15 cellular contexts compared by ENCODE assay signal in genomic region chr2:216349366-216349765, GRCh38. TPM values are rescaled to one million over a fixed set of nuclear protein-coding genes. Genes with fewer than 3 reads are reported as not detected.
DNase-seq lines count a peak whose midpoint lies in the region; ATAC-seq and TF ChIP-seq lines count a peak whose summit lies in the region.
"Had no signal": no experiment of that assay in that cellular context is flagged by ENCODE, and none has a peak within 500 bp of the region (broad histone marks: within the 10 kb centered on the region; RNA-seq: fewer than 3 reads in every experiment).

No MANE protein-coding gene starts in this region.

- intact Hi-C loops in vagina (cut with DNase I) = no loop called here

- H3K4me3 ChIP-seq in vagina = no peak overlapping the region

- TF ChIP-seq POLR2A in vagina (IDR thresholded peaks at IDR 0.05) = no peak

- H3K9me3 Mint-ChIP-seq in glutamatergic neuron (ENCODE audit: unreplicated experiment) = peaks cover 5% of the 10 kb centered on the region

- peak; percentile 6 for DNase-seq in stimulated activated naive CD4-positive, alpha-beta T cell treated with Interleukin-2 at 50 U/mL for 16 hours (lab: John Stamatoyannopoulos, UW)
- DNase-seq in stimulated activated naive CD4-positive, alpha-beta T cell (lab: John Stamatoyannopoulos, UW) = no peak
- DNase-seq in NCI-H510A treated with DMSO at 0.1 percent for 48 hours (lab: John Stamatoyannopoulos, UW) (peak; percentile 76), glutamatergic neuron (peak; percentile 32), vagina (ENCODE audit: extremely low spot score in 2 of 2) (peak; percentile 40 to 74), NCI-H446 (lab: John Stamatoyannopoulos, UW) (no peak), GM10266 (ENCODE audit: extremely low spot score) (no peak)
- DNase-seq: amygdala; COR-L47; effector CD8-positive, alpha-beta T cell; KG1; stimulated activated CD4-positive, alpha-beta T cell treated with anti-CD3 and anti-CD28 coated beads, Interleukin-4, amount 100 ng/mL, for 4 hours had no signal

- H3K27me3 ChIP-seq in vagina = no peaks in the 10 kb centered on the region

- no peaks in the 10 kb centered on the region for H3K9me3 ChIP-seq in vagina

- peaks cover 34% of the 10 kb centered on the region for H3K4me1 Mint-ChIP-seq in glutamatergic neuron (ENCODE audit: low read depth, unreplicated experiment)

- H3K27ac ChIP-seq in vagina = no peak overlapping the region

- peak overlapping the region; percentile 65 for H3K27ac Mint-ChIP-seq in glutamatergic neuron (ENCODE audit: unreplicated experiment)

- H3K36me3 Mint-ChIP-seq in glutamatergic neuron (ENCODE audit: unreplicated experiment) = no peaks in the 10 kb centered on the region

- H3K4me1 ChIP-seq in vagina = no peaks in the 10 kb centered on the region

- H3K4me3 Mint-ChIP-seq in glutamatergic neuron (ENCODE audit: unreplicated experiment) = peak overlapping the region; percentile 23

- TF ChIP-seq CTCF in glutamatergic neuron (IDR thresholded peaks at IDR 0.05; ENCODE audit: partially characterized antibody, unreplicated experiment) (no peak), vagina (IDR thresholded peaks at IDR 0.05) (no peak), GM10266 (IDR thresholded peaks at IDR 0.05; ENCODE audit: control insufficient read depth, insufficient read depth, low read depth, missing control alignments) (no peak)

- no peaks in the 10 kb centered on the region for H3K36me3 ChIP-seq in vagina

- no peak for ATAC-seq in HG02571 (IDR thresholded peaks at IDR 0.05; ENCODE audit: unreplicated experiment)

- H3K27me3 Mint-ChIP-seq in glutamatergic neuron (ENCODE audit: unreplicated experiment) = peaks cover 7% of the 10 kb centered on the region

RNA-seq across cellular contexts. Expression of gene MARCHF4, which starts 22.9 kb away (rescaled TPM):
- total RNA-seq in glutamatergic neuron (ENCODE audit: unreplicated experiment) (26.1 TPM), vagina (not detected)
- total RNA-seq: SK-MEL-5, subcutaneous adipose tissue had no signal

Comparison
In these comparisons a context has a peak if more than half of its experiments do, and no peak if none do; other contexts are left out.
1. DNase-seq: peak in stimulated activated naive CD4-positive, alpha-beta T cell treated with Interleukin-2 at 50 U/mL for 16 hours (single experiment), NCI-H510A treated with DMSO at 0.1 percent for 48 hours (single experiment), glutamatergic neuron (single experiment) and vagina (2 of 2); none in stimulated activated naive CD4-positive, alpha-beta T cell (0 of 6), NCI-H446 (0 of 2) and GM10266 (single experiment).
2. RNA of gene MARCHF4, which starts 22.9 kb away (total RNA-seq): 26.1 TPM in glutamatergic neuron (single experiment); not detected in vagina (single experiment); every median in the first group is over 10 times any median in the second.